9 cellular contexts compared by ENCODE assay signal in the genomic region with DNA sequence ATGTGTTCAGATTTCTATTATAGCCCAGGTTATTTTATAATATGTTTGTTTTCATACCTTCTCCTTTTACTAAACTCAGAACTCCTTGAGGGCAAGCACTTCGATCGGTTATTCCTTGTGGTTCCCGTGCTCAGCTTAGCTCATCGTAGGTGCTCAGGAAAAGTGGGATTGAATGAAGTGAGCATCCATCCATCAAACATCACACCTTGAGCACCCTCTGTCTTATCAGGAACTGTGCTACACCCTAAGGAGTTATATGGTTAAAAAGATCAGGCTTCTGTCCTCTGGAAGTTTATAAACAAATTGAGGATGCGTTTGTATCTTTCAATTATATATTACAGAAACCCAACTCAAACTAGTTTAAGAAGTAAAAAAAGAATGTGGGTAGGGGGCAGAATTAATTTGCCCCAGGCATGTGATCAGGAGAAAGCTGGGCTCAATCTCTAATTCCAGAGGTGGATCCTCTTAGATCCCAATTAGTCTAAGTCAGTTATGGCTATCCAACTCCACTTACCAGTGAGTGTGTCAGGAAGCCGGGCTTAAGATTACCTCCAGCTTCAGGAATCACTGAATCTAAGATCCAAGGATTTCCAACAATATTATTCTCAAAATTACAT. TPM values are rescaled to one million over a fixed set of nuclear protein-coding genes. Genes with fewer than 3 reads are reported as not detected.
DNase-seq lines count a peak whose midpoint lies in the region; ATAC-seq and TF ChIP-seq lines count a peak whose summit lies in the region.
"Had no signal": no experiment of that assay in that cellular context is flagged by ENCODE, and none has a peak within 500 bp of the region (broad histone marks: within the 10 kb centered on the region; RNA-seq: fewer than 3 reads in every experiment).

No MANE protein-coding gene starts in this region.

- no TSS peak for BruUV-seq in mammary epithelial cell (replicated peaks; lab: Mats Ljungman, UMichigan)

- H3K36me3 Mint-ChIP-seq in neural progenitor cell: no peaks in the 10 kb centered on the region

- H3K4me1 ChIP-seq in mammary epithelial cell (ENCODE audit: insufficient read depth, low read length): peaks cover 42% of the 10 kb centered on the region
- peaks cover 12% of the 10 kb centered on the region for H3K4me1 ChIP-seq in neural progenitor cell

- H3K36me3 ChIP-seq in mammary epithelial cell (ENCODE audit: insufficient read depth, low read length) (no peaks in the 10 kb centered on the region), neural progenitor cell (no peaks in the 10 kb centered on the region)
- H3K36me3 ChIP-seq: stomach had no signal

- H3F3A ChIP-seq in neural progenitor cell (ENCODE audit: low read depth): peaks cover 21% of the 10 kb centered on the region

- CTCF ChIA-PET in mammary epithelial cell (lab: Charles Lee; ENCODE audit: low non-redundant PET): interaction anchor here (0.6 to 1.3 kb wide), 6 partner anchors 12 to 120 kb away, joined by 3 to 43 read pairs (median 3); no protein-coding TSS in a partner anchor

- H4K20me1 ChIP-seq in mammary epithelial cell (ENCODE audit: insufficient read depth, low read length) (no peaks in the 10 kb centered on the region), neural progenitor cell (ENCODE audit: low read depth) (no peaks in the 10 kb centered on the region)

- TF ChIP-seq CTCF in GM12872 (IDR thresholded peaks at IDR 0.05; ENCODE audit: insufficient read depth, low read depth, low read length) (peak; percentile 50), mammary epithelial cell (conservative IDR thresholded peaks at IDR 0.05 in 1 of 2, IDR thresholded peaks at IDR 0.05 in 1 of 2; ENCODE audit: extremely low read depth in 1 of 2, insufficient read depth in 1 of 2, low read depth in 1 of 2, low read length in 2 of 2) (peak; percentile 74 to 78), neural progenitor cell (IDR thresholded peaks at IDR 0.05) (peak; percentile 65)

- 80% methylated on average over 6 of the region's 6 CpGs for WGBS in mammary epithelial cell (ENCODE audit: low coverage, missing lambda C conversion rate)

- no peaks in the 10 kb centered on the region for H3K79me2 ChIP-seq in mammary epithelial cell (ENCODE audit: insufficient read depth, low read length)
- H3K79me2 ChIP-seq in neural progenitor cell (ENCODE audit: low read depth): no peaks in the 10 kb centered on the region

- no peak overlapping the region for H3K4me3 Mint-ChIP-seq in neural progenitor cell
- H3K4me3 Mint-ChIP-seq: nephron had no signal

- no peak overlapping the region for H2AFZ ChIP-seq in mammary epithelial cell (ENCODE audit: low read depth, low read length)
- no peak overlapping the region for H2AFZ ChIP-seq in neural progenitor cell (replicated peaks)

- H3K9me3 ChIP-seq in mammary epithelial cell (replicated peaks; ENCODE audit: insufficient read depth, low read length) (no peaks in the 10 kb centered on the region), neural progenitor cell (ENCODE audit: low read depth) (no peaks in the 10 kb centered on the region)
- H3K9me3 ChIP-seq: stomach had no signal

- H3K9ac ChIP-seq in mammary epithelial cell (ENCODE audit: insufficient read depth, low read length) (no peak overlapping the region), neural progenitor cell (no peak overlapping the region)

- no peak for ATAC-seq in GM21515 (IDR thresholded peaks at IDR 0.05; ENCODE audit: unreplicated experiment)

- intact Hi-C loops in mammary epithelial cell (cut with micrococcal nuclease): loop anchor here (1.0 to 10.0 kb wide), 3 partner anchors 113 to 464 kb away; no protein-coding TSS in a partner anchor

- no peak overlapping the region for H3K4me2 ChIP-seq in mammary epithelial cell (ENCODE audit: insufficient read depth, low read depth, low read length)
- H3K4me2 ChIP-seq in neural progenitor cell: no peak overlapping the region

- H3K27me3 Mint-ChIP-seq in neural progenitor cell (ENCODE audit: insufficient read depth, low read depth): peaks cover 2% of the 10 kb centered on the region

- dilution Hi-C loops in mammary epithelial cell (cut with HindIII; ENCODE audit: low sequenced_read_pairs): no loop called here

- in situ Hi-C loops in mammary epithelial cell (cut with MboI; ENCODE audit: low sequenced_read_pairs in 2 of 2): loop anchor here in 1 of 2 donors (10.0 kb wide), 1 partner anchor 114 kb away; no protein-coding TSS in a partner anchor

- H3K27ac ChIP-seq in mammary epithelial cell (ENCODE audit: insufficient read depth, low read depth, low read length) (no peak overlapping the region), neural progenitor cell (no peak overlapping the region)

- peaks cover 8% of the 10 kb centered on the region for H3K4me1 Mint-ChIP-seq in neural progenitor cell

- no peaks in the 10 kb centered on the region for H3K9me3 Mint-ChIP-seq in neural progenitor cell
- H3K9me3 Mint-ChIP-seq: nephron had no signal

- no peak overlapping the region for H3K27ac Mint-ChIP-seq in neural progenitor cell
- H3K27ac Mint-ChIP-seq: nephron had no signal

- H3K27me3 ChIP-seq in mammary epithelial cell (ENCODE audit: insufficient read depth, low read length) (no peaks in the 10 kb centered on the region), neural progenitor cell (no peaks in the 10 kb centered on the region)
- H3K27me3 ChIP-seq: stomach had no signal

- H3K4me3 ChIP-seq in mammary epithelial cell (replicated peaks in 1 of 3; ENCODE audit: insufficient read depth in 1 of 3, low read depth in 2 of 3, low read length in 3 of 3) (no peak overlapping the region), neural progenitor cell (no peak overlapping the region)
- H3K4me3 ChIP-seq: stomach had no signal

- DNase-seq in NAMALWA (ENCODE audit: low spot score) (peak; percentile 9), mammary epithelial cell (no peak), neural progenitor cell (ENCODE audit: low spot score) (peak; percentile 61), GM03348 (ENCODE audit: low spot score) (no peak), NCI-H2171 (lab: John Stamatoyannopoulos, UW) (no peak)
- DNase-seq: stomach had no signal

RNA-seq across cellular contexts. Expression of a gene that starts 59.9 kb away (rescaled TPM):
- total RNA-seq in mammary epithelial cell: 100 to 1,000 TPM; 125 to 141 TPM
- 50.0 TPM for polyA plus RNA-seq in mammary epithelial cell
- 37.4 TPM for polyA minus RNA-seq in mammary epithelial cell
- total RNA-seq in neural progenitor cell (ENCODE audit: low replicate concordance): 87.4 and 129 TPM in 2 replicates

Comparison
In these comparisons a context has a peak if more than half of its experiments do, and no peak if none do; other contexts are left out.
1. DNase-seq: peak in NAMALWA (single experiment) and neural progenitor cell (single experiment); none in mammary epithelial cell (single experiment), GM03348 (single experiment) and NCI-H2171 (single experiment).
2. Peak in every context shown above with its lines, with median percentiles within 50 percentile points of each other: CTCF ChIP-seq.